In the genomic region with DNA sequence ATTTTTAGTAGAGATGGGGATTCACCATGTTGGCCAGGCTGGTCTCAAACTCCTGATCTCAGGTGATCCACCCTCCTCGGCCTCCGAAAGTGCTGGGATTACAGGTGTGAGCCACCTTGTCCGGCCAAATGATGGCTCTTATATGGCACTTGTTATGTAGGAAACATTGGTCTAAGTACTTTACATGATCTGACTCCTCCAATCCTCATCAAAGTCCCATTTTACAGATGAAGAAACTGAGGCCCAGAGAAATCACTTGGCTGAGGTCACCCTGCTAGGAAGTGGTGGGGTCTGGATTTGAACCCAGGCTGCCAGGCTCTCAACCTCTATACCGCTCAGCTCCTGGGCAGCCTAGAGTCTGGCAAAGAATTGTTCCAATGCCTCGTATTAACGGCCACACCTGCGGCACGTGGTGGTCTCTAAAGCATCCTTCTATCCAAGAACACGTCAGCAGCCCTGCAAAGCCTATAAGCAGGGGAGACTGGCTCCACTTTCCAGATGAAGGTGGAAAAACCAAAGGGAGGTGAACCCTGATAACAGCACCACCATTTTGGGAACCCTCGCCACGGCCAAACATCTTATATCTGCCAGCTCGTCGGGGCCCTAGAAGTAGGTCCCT, we compare ENCODE assay signal across 9 cellular contexts. TPM values are rescaled to one million over a fixed set of nuclear protein-coding genes. Genes with fewer than 3 reads are reported as not detected.
"Had no signal": no experiment of that assay in that cellular context is flagged by ENCODE, and none has a peak within 500 bp of the region (broad histone marks: within the 10 kb centered on the region; RNA-seq: fewer than 3 reads in every experiment).

No MANE protein-coding gene starts in this region.

- DNase-seq: H9, HCEC 1CT, IMR-90, KBM-7 had no signal

- H3K4me2 ChIP-seq: GM23338 had no signal

- H2AFZ ChIP-seq: GM23338 had no signal

- H3K4me1 Mint-ChIP-seq: GM23338 had no signal

- H3K27ac Mint-ChIP-seq: GM23338, H9 had no signal

- ATAC-seq: GM23338 had no signal

- H3K9me3 Mint-ChIP-seq: H9 had no signal

- H3K4me3 ChIP-seq: GM23338 had no signal

- FAIRE-seq: H1, H54, HTR-8/SVneo had no signal

- H3K4me3 Mint-ChIP-seq: GM23338, H9 had no signal

RNA-seq across cellular contexts. Expression of gene SHANK1, which starts 18.1 kb away (rescaled TPM):
- total RNA-seq: HT-29 had no signal

RNA-seq across cellular contexts. Expression of gene C19orf81, which starts 52.2 kb away (rescaled TPM):
- total RNA-seq: HT-29, IMR-90 had no signal
